In genomic region chr21:37207441-37208009, GRCh38 we compare ENCODE assay signal across 8 cellular contexts. TPM values are rescaled to one million over a fixed set of nuclear protein-coding genes. Genes with fewer than 3 reads are reported as not detected.
A peak's percentile ranks its signal among the peaks of the same experiment; 100 is the strongest.
DNase-seq lines count a peak whose midpoint lies in the region; ATAC-seq and TF ChIP-seq lines count a peak whose summit lies in the region.

No MANE protein-coding gene starts in this region.

- DNase-seq in CD8-positive, alpha-beta memory T cell, result no peak
- DNase-seq in T-cell (no peak), heart right ventricle (peak in 1 of 2 donors; percentile 38), tibial nerve (ENCODE audit: low spot score in 2 of 2) (no peak), NCI-H1436 (lab: John Stamatoyannopoulos, UW) (no peak)
- DNase-seq in NK-92 treated with Interleukin-12 subunit alpha and Interleukin-12 subunit beta, amount 100 ng/mL, for 24 hours (lab: John Stamatoyannopoulos, UW), result no peak

- H3K9me3 Mint-ChIP-seq in CD8-positive, alpha-beta memory T cell, result no peaks in the 10 kb centered on the region
- H3K9me3 Mint-ChIP-seq in T-cell, result peaks cover 2 to 4% (median 3%) of the 10 kb centered on the region in 3 donors

- ATAC-seq in GM19025 (IDR thresholded peaks at IDR 0.05; ENCODE audit: low read depth, unreplicated experiment) (peak; percentile 55), HG03103 (IDR thresholded peaks at IDR 0.05; ENCODE audit: low read depth, unreplicated experiment) (peak; percentile 41), T-cell (replicated peaks in 1 of 4) (peak in 3 of 4 experiments; percentile 31 to 59 (median 47)), heart right ventricle (peak; percentile 49 to 80 (median 69))

- intact Hi-C loops in heart right ventricle (cut with DNase I), result loop anchor here in 1 of 10 donors (5.0 kb wide), 1 partner anchor 160 kb away; the partner anchor contains the start of gene DYRK1A

- no peaks in the 10 kb centered on the region for H3K4me1 ChIP-seq in CD8-positive, alpha-beta memory T cell (ENCODE audit: insufficient read depth, low read length)
- H3K4me1 ChIP-seq in heart right ventricle, result peaks cover 7 to 45% (median 23%) of the 10 kb centered on the region in 9 donors
- H3K4me1 ChIP-seq in tibial nerve, result peaks cover 0 to 19% (median 11%) of the 10 kb centered on the region in 4 donors

- peaks cover 4 to 15% (median 6%) of the 10 kb centered on the region in 3 donors for H3K36me3 Mint-ChIP-seq in CD8-positive, alpha-beta memory T cell
- peaks cover 13% of the 10 kb centered on the region for H3K36me3 Mint-ChIP-seq in T-cell

- H3K9me3 ChIP-seq in CD8-positive, alpha-beta memory T cell (ENCODE audit: low read length), result no peaks in the 10 kb centered on the region
- H3K9me3 ChIP-seq in heart right ventricle (peaks cover 0 to 7% (median 0%) of the 10 kb centered on the region in 11 donors), tibial nerve (peaks cover 0 to 6% (median 0%) of the 10 kb centered on the region in 4 donors)

- peaks cover 0 to 11% (median 5%) of the 10 kb centered on the region in 3 donors for H3K4me1 Mint-ChIP-seq in CD8-positive, alpha-beta memory T cell
- peaks cover 13 to 23% (median 16%) of the 10 kb centered on the region in 3 donors for H3K4me1 Mint-ChIP-seq in T-cell

- H3K36me3 ChIP-seq in CD8-positive, alpha-beta memory T cell (ENCODE audit: insufficient read depth, low read length), result no peaks in the 10 kb centered on the region
- H3K36me3 ChIP-seq in heart right ventricle, result peaks cover 0 to 16% (median 2%) of the 10 kb centered on the region in 9 donors
- peaks cover 0 to 11% (median 0%) of the 10 kb centered on the region in 3 donors for H3K36me3 ChIP-seq in tibial nerve

- WGBS in heart right ventricle, 2 donors, result 27 to 39% methylated on average over 6 of the region's 6 CpGs
- 38 to 39% methylated on average over 6 of the region's 6 CpGs for whole genome bisulfite sequencing in tibial nerve, 2 donors

- H3K27me3 ChIP-seq in CD8-positive, alpha-beta memory T cell (ENCODE audit: insufficient read depth, low read length, poor library complexity, severe bottlenecking), result no peaks in the 10 kb centered on the region
- H3K27me3 ChIP-seq in heart right ventricle (no peaks in the 10 kb centered on the region), tibial nerve (no peaks in the 10 kb centered on the region)

- TF ChIP-seq CTCF in heart right ventricle (IDR thresholded peaks at IDR 0.05), result no peak
- TF ChIP-seq CTCF in tibial nerve (IDR thresholded peaks at IDR 0.05), result no peak

- CTCF ChIA-PET in CD8-positive, alpha-beta memory T cell (lab: Charles Lee), result interaction anchor here (1.6 kb wide), 1 partner anchor 13 kb away, joined by 5 read pairs; no protein-coding TSS in a partner anchor
- CTCF ChIA-PET in T-cell (lab: Charles Lee), result no interaction called here

- no peaks in the 10 kb centered on the region for H3K27me3 Mint-ChIP-seq in CD8-positive, alpha-beta memory T cell
- H3K27me3 Mint-ChIP-seq in T-cell, result no peaks in the 10 kb centered on the region

- H3K27ac Mint-ChIP-seq in CD8-positive, alpha-beta memory T cell, result peak overlapping the region in 1 of 8 donors; percentile 9
- H3K27ac Mint-ChIP-seq in T-cell, result peak overlapping the region in 1 of 2 donors; percentile 30

- peak overlapping the region; percentile 20 for H3K27ac ChIP-seq in CD8-positive, alpha-beta memory T cell (ENCODE audit: low read depth, low read length)
- H3K27ac ChIP-seq in heart right ventricle (peak overlapping the region; percentile 65 to 96 (median 88)), tibial nerve (peak overlapping the region in 3 of 4 donors; percentile 38 to 89 (median 50))

- POLR2A ChIA-PET in CD8-positive, alpha-beta memory T cell (lab: Charles Lee), result no interaction called here
- POLR2A ChIA-PET in T-cell (lab: Charles Lee), result no interaction called here

- H3K4me3 ChIP-seq in CD8-positive, alpha-beta memory T cell (ENCODE audit: low read length), result no peak overlapping the region
- H3K4me3 ChIP-seq in heart right ventricle (peak overlapping the region in 3 of 10 donors; percentile 25 to 42 (median 33)), tibial nerve (peak overlapping the region in 2 of 4 donors; percentile 2 to 6)

- no peak overlapping the region for H3K4me3 Mint-ChIP-seq in CD8-positive, alpha-beta memory T cell
- H3K4me3 Mint-ChIP-seq in T-cell, result peak overlapping the region in 1 of 3 donors; percentile 22

- no peak for TF ChIP-seq POLR2A in tibial nerve (IDR thresholded peaks at IDR 0.05)

- no peak for TF ChIP-seq EP300 in tibial nerve (IDR thresholded peaks at IDR 0.05)

RNA-seq across cellular contexts. Expression of gene VPS26C, which starts 59.6 kb away (rescaled TPM):
- 10 to 100 TPM; 59.1 to 62.7 TPM for total RNA-seq in CD8-positive, alpha-beta memory T cell
- polyA plus RNA-seq in CD8-positive, alpha-beta memory T cell, result 82.0 TPM
- total RNA-seq in T-cell (10 to 100 TPM; 47.8 to 62.7 (median 57.5) TPM), heart right ventricle (10 to 100 TPM; 37.6 to 57.5 (median 47.0) TPM), tibial nerve (10 to 100 TPM; 34.7 to 55.8 (median 51.6) TPM)
- 10 to 100 TPM; 22.3 to 27.6 TPM for polyA plus RNA-seq in heart right ventricle

Comparison
In these comparisons a context has a peak if more than half of its experiments do, and no peak if none do; other contexts are left out.
1. H3K27ac ChIP-seq: peak in every context shown above with its lines; median percentile 88 in heart right ventricle; 50 in tibial nerve; 20 in CD8-positive, alpha-beta memory T cell.